1 cellular context compared by ENCODE assay signal in genomic region chr17:49748791-49749190, GRCh38.
TF ChIP-seq lines count a peak whose summit lies in the region.

No MANE protein-coding gene starts in this region.

TF ChIP-seq in HepG2, 621 proteins besides CTCF, POLR2A, EP300 and RAD21 (continued from another document):
- no peak for TF ChIP-seq ZNF652 (CRISPR knock-in tag; IDR thresholded peaks at IDR 0.05; ENCODE audit: borderline replicate concordance, low read depth)
- TF ChIP-seq FOXA1 (IDR thresholded peaks at IDR 0.05) = no peak
- no peak for TF ChIP-seq FOXA1 (CRISPR knock-in tag; IDR thresholded peaks at IDR 0.05)
- TF ChIP-seq ZNF234 (CRISPR knock-in tag; conservative IDR thresholded peaks at IDR 0.05) = no peak
- no peak for TF ChIP-seq RAD51 (IDR thresholded peaks at IDR 0.05; ENCODE audit: borderline replicate concordance)
- TF ChIP-seq PAXIP1 (CRISPR knock-in tag; conservative IDR thresholded peaks at IDR 0.05) = no peak
- TF ChIP-seq REL (CRISPR knock-in tag; conservative IDR thresholded peaks at IDR 0.05) = no peak
TF ChIP-seq in HepG2: peak in this region for 0.
